Comparison of ENCODE assay signal across 2 cellular contexts in genomic region chr22:37751449-37752188, GRCh38.
TF ChIP-seq lines count a peak whose summit lies in the region.

No MANE protein-coding gene starts in this region.

TF ChIP-seq in SK-N-SH, 30 proteins besides CTCF, POLR2A, EP300 and RAD21 (continued from another document):
- TF ChIP-seq, protein P1, sequence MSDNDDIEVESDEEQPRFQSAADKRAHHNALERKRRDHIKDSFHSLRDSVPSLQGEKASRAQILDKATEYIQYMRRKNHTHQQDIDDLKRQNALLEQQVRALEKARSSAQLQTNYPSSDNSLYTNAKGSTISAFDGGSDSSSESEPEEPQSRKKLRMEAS (IDR thresholded peaks at IDR 0.05; ENCODE audit: low read depth): no peak
- TF ChIP-seq, protein P2, sequence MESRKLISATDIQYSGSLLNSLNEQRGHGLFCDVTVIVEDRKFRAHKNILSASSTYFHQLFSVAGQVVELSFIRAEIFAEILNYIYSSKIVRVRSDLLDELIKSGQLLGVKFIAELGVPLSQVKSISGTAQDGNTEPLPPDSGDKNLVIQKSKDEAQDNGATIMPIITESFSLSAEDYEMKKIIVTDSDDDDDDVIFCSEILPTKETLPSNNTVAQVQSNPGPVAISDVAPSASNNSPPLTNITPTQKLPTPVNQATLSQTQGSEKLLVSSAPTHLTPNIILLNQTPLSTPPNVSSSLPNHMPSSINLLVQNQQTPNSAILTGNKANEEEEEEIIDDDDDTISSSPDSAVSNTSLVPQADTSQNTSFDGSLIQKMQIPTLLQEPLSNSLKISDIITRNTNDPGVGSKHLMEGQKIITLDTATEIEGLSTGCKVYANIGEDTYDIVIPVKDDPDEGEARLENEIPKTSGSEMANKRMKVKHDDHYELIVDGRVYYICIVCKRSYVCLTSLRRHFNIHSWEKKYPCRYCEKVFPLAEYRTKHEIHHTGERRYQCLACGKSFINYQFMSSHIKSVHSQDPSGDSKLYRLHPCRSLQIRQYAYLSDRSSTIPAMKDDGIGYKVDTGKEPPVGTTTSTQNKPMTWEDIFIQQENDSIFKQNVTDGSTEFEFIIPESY (IDR thresholded peaks at IDR 0.05; ENCODE audit: borderline replicate concordance, low read depth): no peak
- no peak for TF ChIP-seq EZH2phosphoT487 (IDR thresholded peaks at IDR 0.05; ENCODE audit: borderline replicate concordance, low read depth)
- no peak for TF ChIP-seq NFIC (IDR thresholded peaks at IDR 0.05; ENCODE audit: borderline replicate concordance)
- no peak for TF ChIP-seq NRF1 (IDR thresholded peaks at IDR 0.05; ENCODE audit: low read depth, low read length)
- TF ChIP-seq, protein P3, sequence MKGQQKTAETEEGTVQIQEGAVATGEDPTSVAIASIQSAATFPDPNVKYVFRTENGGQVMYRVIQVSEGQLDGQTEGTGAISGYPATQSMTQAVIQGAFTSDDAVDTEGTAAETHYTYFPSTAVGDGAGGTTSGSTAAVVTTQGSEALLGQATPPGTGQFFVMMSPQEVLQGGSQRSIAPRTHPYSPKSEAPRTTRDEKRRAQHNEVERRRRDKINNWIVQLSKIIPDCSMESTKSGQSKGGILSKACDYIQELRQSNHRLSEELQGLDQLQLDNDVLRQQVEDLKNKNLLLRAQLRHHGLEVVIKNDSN (IDR thresholded peaks at IDR 0.05; ENCODE audit: borderline replicate concordance, low read depth): no peak
- no peak for TF ChIP-seq ELF1 (IDR thresholded peaks at IDR 0.05)
- no peak for TF ChIP-seq SMC3 (IDR thresholded peaks at IDR 0.05; ENCODE audit: low read depth, low read length)
- no peak for TF ChIP-seq GATA2 (CRISPR knock-in tag; IDR thresholded peaks at IDR 0.05)
- no peak for TF ChIP-seq IRF3 (IDR thresholded peaks at IDR 0.05; ENCODE audit: low read depth, low read length)
- no peak for TF ChIP-seq RXRA (IDR thresholded peaks at IDR 0.05; ENCODE audit: borderline replicate concordance, low read depth)
- no peak for TF ChIP-seq MXI1 (IDR thresholded peaks at IDR 0.05; ENCODE audit: low read depth, low read length)
- TF ChIP-seq YY1 (IDR thresholded peaks at IDR 0.05; ENCODE audit: low read depth): no peak
TF ChIP-seq in SK-N-SH: peak in this region for 0.

TF ChIP-seq in SK-N-SH treated with all-trans-retinoic acid at 6 μM for 48 hours, 23 proteins besides CTCF, POLR2A, EP300 and RAD21 (continued from another document):
- no peak for TF ChIP-seq TSHZ2 (CRISPR knock-in tag; IDR thresholded peaks at IDR 0.05)
- TF ChIP-seq POU6F1 (CRISPR knock-in tag; IDR thresholded peaks at IDR 0.05; ENCODE audit: borderline replicate concordance, low read depth): no peak
- no peak for TF ChIP-seq CSDC2 (CRISPR knock-in tag; IDR thresholded peaks at IDR 0.05)
- no peak for TF ChIP-seq GLIS3 (CRISPR knock-in tag; IDR thresholded peaks at IDR 0.05)
- TF ChIP-seq PPARA (CRISPR knock-in tag; IDR thresholded peaks at IDR 0.05; ENCODE audit: borderline replicate concordance): no peak
- no peak for TF ChIP-seq SNAI2 (CRISPR knock-in tag; IDR thresholded peaks at IDR 0.05)
- no peak for TF ChIP-seq ZNF70 (CRISPR knock-in tag; IDR thresholded peaks at IDR 0.05)
- TF ChIP-seq ZNF8 (CRISPR knock-in tag; IDR thresholded peaks at IDR 0.05): no peak
- TF ChIP-seq ISL1 (CRISPR knock-in tag; IDR thresholded peaks at IDR 0.05): no peak
